8 cellular contexts compared by ENCODE assay signal in genomic region chr10:132654708-132655661, GRCh38.
DNase-seq lines count a peak whose midpoint lies in the region; ATAC-seq and TF ChIP-seq lines count a peak whose summit lies in the region.

No MANE protein-coding gene starts in this region.

- no peak for TF ChIP-seq POLR2A in prostate gland (IDR thresholded peaks at IDR 0.05)

- H3K27me3 ChIP-seq in CD4-positive, alpha-beta memory T cell (ENCODE audit: insufficient read depth, low read length), result no peaks in the 10 kb centered on the region
- H3K27me3 ChIP-seq in RWPE2 (ENCODE audit: insufficient read depth, poor library complexity, severe bottlenecking), result no peaks in the 10 kb centered on the region
- H3K27me3 ChIP-seq in prostate gland (replicated peaks; ENCODE audit: insufficient read depth), result no peaks in the 10 kb centered on the region

- no peak overlapping the region for H3K4me3 ChIP-seq in CD4-positive, alpha-beta memory T cell (ENCODE audit: low read length in 2 of 2)
- H3K4me3 ChIP-seq in HFF-Myc (replicated peaks; ENCODE audit: low read depth, low read length), result no peak overlapping the region
- H3K4me3 ChIP-seq in RWPE2 (ENCODE audit: severe bottlenecking), result no peak overlapping the region
- no peak overlapping the region for H3K4me3 ChIP-seq in prostate gland

- H3K4me3 Mint-ChIP-seq in CD4-positive, alpha-beta memory T cell, result no peak overlapping the region
- H3K4me3 Mint-ChIP-seq in activated naive CD4-positive, alpha-beta T cell treated with anti-CD3 and anti-CD28 coated beads, Interleukin-2, amount 10 ng/mL, durations not matched to agents 7 days and 5 days, result no peak overlapping the region

- CTCF ChIA-PET in CD4-positive, alpha-beta memory T cell (lab: Charles Lee; ENCODE audit: partially characterized antibody), result interaction anchor here (0.7 to 1.8 kb wide), 5 partner anchors 9 to 174 kb away, joined by 3 to 7 read pairs (median 4); no protein-coding TSS in a partner anchor
- CTCF ChIA-PET in activated naive CD4-positive, alpha-beta T cell treated with anti-CD3 and anti-CD28 coated beads, Interleukin-2, amount 10 ng/mL, durations not matched to agents 7 days and 5 days (lab: Charles Lee), result interaction anchor here (0.7 to 1.6 kb wide), 7 partner anchors 22 to 581 kb away, joined by 3 to 6 read pairs (median 3); no protein-coding TSS in a partner anchor

- no peak overlapping the region for H3K27ac ChIP-seq in CD4-positive, alpha-beta memory T cell (ENCODE audit: low read depth, low read length)
- H3K27ac ChIP-seq in RWPE2 (ENCODE audit: poor library complexity, severe bottlenecking) (no peak overlapping the region), prostate gland (no peak overlapping the region)

- H3K27me3 Mint-ChIP-seq in CD4-positive, alpha-beta memory T cell, result no peaks in the 10 kb centered on the region
- no peaks in the 10 kb centered on the region for H3K27me3 Mint-ChIP-seq in activated naive CD4-positive, alpha-beta T cell treated with anti-CD3 and anti-CD28 coated beads, Interleukin-2, amount 10 ng/mL, durations not matched to agents 7 days and 5 days

- intact Hi-C loops in CD4-positive, alpha-beta memory T cell (cut with micrococcal nuclease), result no loop called here
- intact Hi-C loops in head of caudate nucleus (cut with DNase I) (loop anchor here (5.0 kb wide), 1 partner anchor 132 kb away; the partner anchor contains the start of gene NKX6-2), prostate gland (cut with DNase I) (loop anchor here (10.0 kb wide), 1 partner anchor 130 kb away; the partner anchor contains the start of gene NKX6-2)

- H3K36me3 ChIP-seq in CD4-positive, alpha-beta memory T cell (ENCODE audit: insufficient read depth, low read length), result no peaks in the 10 kb centered on the region
- H3K36me3 ChIP-seq in RWPE2 (ENCODE audit: low read depth) (no peaks in the 10 kb centered on the region), prostate gland (no peaks in the 10 kb centered on the region)

- peak; percentile 55 for ATAC-seq in RWPE2 (ENCODE audit: low read depth)
- no peak for ATAC-seq in HG02870 (IDR thresholded peaks at IDR 0.05; ENCODE audit: unreplicated experiment)
- no peak for ATAC-seq in HG03280 (IDR thresholded peaks at IDR 0.05; ENCODE audit: unreplicated experiment)

- no peaks in the 10 kb centered on the region for H3K9me3 ChIP-seq in CD4-positive, alpha-beta memory T cell (ENCODE audit: control insufficient read depth in 1 of 2, low read length in 2 of 2)
- H3K9me3 ChIP-seq in RWPE2 (ENCODE audit: severe bottlenecking), result no peaks in the 10 kb centered on the region
- no peaks in the 10 kb centered on the region for H3K9me3 ChIP-seq in prostate gland

- H3K4me1 Mint-ChIP-seq in CD4-positive, alpha-beta memory T cell, result peaks cover 0 to 5% (median 4%) of the 10 kb centered on the region in 4 donors
- H3K4me1 Mint-ChIP-seq in activated naive CD4-positive, alpha-beta T cell treated with anti-CD3 and anti-CD28 coated beads, Interleukin-2, amount 10 ng/mL, durations not matched to agents 7 days and 5 days, result no peaks in the 10 kb centered on the region

- 66% methylated on average over 48 of the region's 48 CpGs for WGBS in prostate gland

- H3K36me3 Mint-ChIP-seq in CD4-positive, alpha-beta memory T cell, result peaks cover 18 to 23% of the 10 kb centered on the region in 2 donors
- no peaks in the 10 kb centered on the region for H3K36me3 Mint-ChIP-seq in activated naive CD4-positive, alpha-beta T cell treated with anti-CD3 and anti-CD28 coated beads, Interleukin-2, amount 10 ng/mL, durations not matched to agents 7 days and 5 days

- peak overlapping the region in 2 of 7 donors; percentile 37 to 44 for H3K27ac Mint-ChIP-seq in CD4-positive, alpha-beta memory T cell
- peak overlapping the region; percentile 15 for H3K27ac Mint-ChIP-seq in activated naive CD4-positive, alpha-beta T cell treated with anti-CD3 and anti-CD28 coated beads, Interleukin-2, amount 10 ng/mL, durations not matched to agents 7 days and 5 days

- TF ChIP-seq CTCF in HFF-Myc (IDR thresholded peaks at IDR 0.05; ENCODE audit: low read depth, low read length, missing control alignments) (peak; percentile 93), RWPE2 (IDR thresholded peaks at IDR 0.05; ENCODE audit: poor library complexity, severe bottlenecking) (peak; percentile 92), prostate gland (IDR thresholded peaks at IDR 0.05) (peak; percentile 68 to 88 (median 82))

- peak in 4 of 5 donors; percentile 29 to 42 (median 36) for DNase-seq in CD4-positive, alpha-beta memory T cell
- DNase-seq in HFF-Myc (ENCODE audit: extremely low read depth, low read depth), result peak; percentile 17
- no peak for DNase-seq in RWPE2 (ENCODE audit: low spot score)
- DNase-seq in activated naive CD4-positive, alpha-beta T cell treated with anti-CD3 and anti-CD28 coated beads, Interleukin-2, amount 10 ng/mL, durations not matched to agents 7 days and 5 days, result peak; percentile 66
- DNase-seq in head of caudate nucleus, result peak in 41 of 42 donors; percentile 68 to 94 (median 83)
- no peak for DNase-seq in prostate gland (ENCODE audit: low spot score)

- H3K9me3 Mint-ChIP-seq in CD4-positive, alpha-beta memory T cell, result no peaks in the 10 kb centered on the region
- no peaks in the 10 kb centered on the region for H3K9me3 Mint-ChIP-seq in activated naive CD4-positive, alpha-beta T cell treated with anti-CD3 and anti-CD28 coated beads, Interleukin-2, amount 10 ng/mL, durations not matched to agents 7 days and 5 days

- no peaks in the 10 kb centered on the region for H3K4me1 ChIP-seq in CD4-positive, alpha-beta memory T cell (ENCODE audit: insufficient read depth, low read length)
- no peaks in the 10 kb centered on the region for H3K4me1 ChIP-seq in RWPE2 (ENCODE audit: insufficient read depth, poor library complexity, severe bottlenecking)
- H3K4me1 ChIP-seq in prostate gland (replicated peaks), result no peaks in the 10 kb centered on the region

- POLR2A ChIA-PET in CD4-positive, alpha-beta memory T cell (lab: Charles Lee; ENCODE audit: partially characterized antibody), result no interaction called here

Comparison
In these comparisons a context has a peak if more than half of its experiments do, and no peak if none do; other contexts are left out.
1. DNase-seq: peak in CD4-positive, alpha-beta memory T cell (4 of 5), HFF-Myc (single experiment), activated naive CD4-positive, alpha-beta T cell treated with anti-CD3 and anti-CD28 coated beads, Interleukin-2, amount 10 ng/mL, durations not matched to agents 7 days and 5 days (single experiment) and head of caudate nucleus (41 of 42); none in RWPE2 (single experiment) and prostate gland (single experiment).
2. Peak in every context shown above with its lines, with median percentiles within 50 percentile points of each other: CTCF ChIP-seq.